ENCODE assay signal across 31 cellular contexts in the genomic region with DNA sequence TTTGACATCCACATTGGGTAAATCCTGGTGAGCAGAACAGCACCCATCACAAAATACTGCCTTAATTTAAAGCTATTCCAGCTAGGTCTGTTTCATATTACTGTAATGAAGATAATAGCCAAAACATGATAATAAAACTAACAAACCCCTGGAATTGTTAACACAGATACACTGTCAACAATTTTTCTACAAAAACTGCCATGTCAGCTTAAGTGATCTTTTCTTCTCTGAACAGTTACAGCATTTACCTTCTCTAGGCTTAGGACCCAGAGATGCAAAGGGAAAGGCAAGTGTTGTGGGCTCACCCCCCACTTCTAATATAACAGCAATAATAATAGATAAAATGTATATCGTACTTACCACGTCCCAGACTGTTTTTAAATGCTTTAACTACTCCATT.
"Had no signal": no experiment of that assay in that cellular context is flagged by ENCODE, and none has a peak within 500 bp of the region (broad histone marks: within the 10 kb centered on the region; RNA-seq: fewer than 3 reads in every experiment).

No MANE protein-coding gene starts in this region.

- FAIRE-seq: islet of Langerhans, kidney had no signal

- H3K27ac ChIP-seq: left lung, lower lobe of right lung, neural progenitor cell, neutrophil, ovary, right atrium auricular region, stomach, testis, thyroid gland, transverse colon, upper lobe of left lung, vagina had no signal

- H3K27me3 ChIP-seq: left lung, neural progenitor cell, neutrophil, ovary, right atrium auricular region, stomach, testis, thyroid gland, transverse colon, upper lobe of left lung, vagina had no signal

- H2AFZ ChIP-seq: neural progenitor cell had no signal

- H3K4me1 ChIP-seq: left lung, lower lobe of right lung, neural progenitor cell, right atrium auricular region, stomach, testis, thyroid gland, transverse colon, upper lobe of left lung, vagina had no signal

- ATAC-seq: left colon; left lung; lower lobe of right lung; natural killer cell; sciatic nerve; stimulated activated naive B cell treated with anti-CD40 and anti-IgM and Interleukin-4, amounts not matched to agents 10 μg/mL and 1 μg/mL and 100 μg/mL, for 72 hours; stimulated activated naive CD8-positive, alpha-beta T cell treated with anti-CD3 and anti-CD28 coated beads, Interleukin-15, Interleukin-2, amounts not matched to agents 100 U/mL and 50 U/mL, for 24 hours had no signal

- H3K4me2 ChIP-seq: neural progenitor cell had no signal

- H3K9ac ChIP-seq: neural progenitor cell had no signal

- H3K36me3 ChIP-seq: left lung, lower lobe of right lung, neural progenitor cell, neutrophil, ovary, right atrium auricular region, thyroid gland, transverse colon, vagina had no signal

- DNase-seq: hypothalamus; immature natural killer cell; kidney; left colon; left lung; lower lobe of right lung; mammary epithelial cell; mesenchymal stem cell; naive B cell; natural killer cell; nephron progenitor cell; occipital lobe; ovary; stimulated activated CD4-positive, alpha-beta T cell treated with anti-CD3 and anti-CD28 coated beads, Interleukin-12 subunit alpha, Interleukin-12 subunit beta, amount 100 ng/mL, for 4 hours; stimulated activated CD4-positive, alpha-beta T cell treated with anti-CD3 and anti-CD28 coated beads, Interleukin-15, amount 100 ng/mL, for 24 hours; stimulated activated CD4-positive, alpha-beta T cell treated with anti-CD3 and anti-CD28 coated beads, Interleukin-2, amount 100 ng/mL, for 24 hours; stimulated activated CD4-positive, alpha-beta T cell treated with anti-CD3 and anti-CD28 coated beads, Interleukin-4, amount 100 ng/mL, for 1 hour; stimulated activated naive B cell treated with anti-CD40 and anti-IgM and Interleukin-4, amounts not matched to agents 10 μg/mL and 1 μg/mL and 100 μg/mL, for 72 hours; stimulated activated naive CD8-positive, alpha-beta T cell treated with anti-CD3 and anti-CD28 coated beads, Interleukin-15, Interleukin-2, amounts not matched to agents 100 U/mL and 50 U/mL, for 24 hours; stomach; testis; thyroid gland; transverse colon had no signal

- H3K9me3 ChIP-seq: left lung, lower lobe of right lung, right atrium auricular region, testis, thyroid gland, transverse colon, upper lobe of left lung, vagina had no signal

- H3K4me3 ChIP-seq: left lung, lower lobe of right lung, neural progenitor cell, ovary, right atrium auricular region, skin epidermis, stomach, testis, thyroid gland, transverse colon, upper lobe of left lung, vagina had no signal
